24 cellular contexts compared by ENCODE assay signal in the genomic region with DNA sequence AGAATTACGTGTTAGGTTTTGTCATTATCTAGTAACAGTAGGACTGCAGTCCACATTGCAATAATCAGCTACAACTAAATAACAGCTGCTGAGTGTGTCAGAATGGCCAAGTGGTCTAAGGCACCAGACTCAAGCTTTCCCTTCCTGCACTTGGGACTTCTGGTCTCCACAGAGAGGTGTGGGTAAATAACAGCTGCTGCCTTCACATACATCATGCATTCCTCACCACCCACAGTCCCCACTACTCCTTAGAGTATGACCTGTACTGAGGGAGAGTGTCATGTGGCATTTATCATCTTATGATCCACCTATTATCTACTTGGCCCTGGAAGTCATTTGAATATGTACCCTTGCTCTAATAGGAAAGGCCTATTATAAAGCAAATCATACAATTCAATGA. TPM values are rescaled to one million over a fixed set of nuclear protein-coding genes. Genes with fewer than 3 reads are reported as not detected.
A peak's percentile ranks its signal among the peaks of the same experiment; 100 is the strongest.
DNase-seq lines count a peak whose midpoint lies in the region; ATAC-seq, FAIRE-seq and TF ChIP-seq lines count a peak whose summit lies in the region.
"Had no signal": no experiment of that assay in that cellular context is flagged by ENCODE, and none has a peak within 500 bp of the region (broad histone marks: within the 10 kb centered on the region; RNA-seq: fewer than 3 reads in every experiment).

No MANE protein-coding gene starts in this region.

- no peaks in the 10 kb centered on the region for H3K4me1 ChIP-seq in HepG2 (ENCODE audit: insufficient read depth, low read length)
- no peaks in the 10 kb centered on the region for H3K4me1 ChIP-seq in right lobe of liver
- H3K4me1 ChIP-seq in SJCRH30: peaks cover 27% of the 10 kb centered on the region
- peaks cover 6% of the 10 kb centered on the region for H3K4me1 ChIP-seq in foreskin keratinocyte
- H3K4me1 ChIP-seq in suprapubic skin: no peaks in the 10 kb centered on the region
- H3K4me1 ChIP-seq: ascending aorta, left ventricle myocardium inferior had no signal

- H3K9ac ChIP-seq in HepG2 (ENCODE audit: insufficient read depth, low read depth, low read length): no peak overlapping the region
- H3K9ac ChIP-seq: KMS-11 had no signal

- peak; percentile 41; the same call in 2 of the 3 replicates for ATAC-seq in HepG2
- no peak for ATAC-seq in right lobe of liver
- ATAC-seq in foreskin keratinocyte: peak; percentile 59
- ATAC-seq: activated CD4-positive, CD25-positive, alpha-beta regulatory T cell treated with anti-CD3 and anti-CD28 coated beads, Interleukin-2, amount 50 U/mL, for 24 hours; activated CD8-positive, alpha-beta T cell treated with anti-CD3 and anti-CD28 coated beads, Interleukin-2, amount 10 ng/mL, durations not matched to agents 7 days and 5 days; mucosa of descending colon had no signal

- CTCF ChIA-PET in HepG2 (lab: Yijun Ruan, JAX; ENCODE audit: low intra/inter-chr PET ratio, low total read pairs): no interaction called here

- H2AFZ ChIP-seq in HepG2 (ENCODE audit: low read length): no peak overlapping the region

- no peaks in the 10 kb centered on the region for H3K79me2 ChIP-seq in HepG2 (ENCODE audit: insufficient read depth, low read length)

- no peak overlapping the region for H3K4me2 ChIP-seq in HepG2 (ENCODE audit: low read depth, low read length)
- H3K4me2 ChIP-seq: KMS-11 had no signal

- H4K20me1 ChIP-seq in HepG2 (ENCODE audit: insufficient read depth, low read length): no peaks in the 10 kb centered on the region

- POLR2A ChIA-PET in HepG2 (lab: Yijun Ruan, JAX): no interaction called here

- TF ChIP-seq CTCF in HepG2 (CRISPR knock-in tag; IDR thresholded peaks at IDR 0.05): no peak
- no peak for TF ChIP-seq CTCF in right lobe of liver (IDR thresholded peaks at IDR 0.05)
- TF ChIP-seq CTCF in foreskin keratinocyte (conservative IDR thresholded peaks at IDR 0.05): no peak
- TF ChIP-seq CTCF in suprapubic skin (IDR thresholded peaks at IDR 0.05): no peak

- TF ChIP-seq POLR2A in HepG2 (IDR thresholded peaks at IDR 0.05; ENCODE audit: insufficient read depth in 1 of 2, low read depth in 2 of 2, low read length in 2 of 2) (no peak), right lobe of liver (IDR thresholded peaks at IDR 0.05) (no peak), suprapubic skin (IDR thresholded peaks at IDR 0.05) (no peak)

- H3K27ac ChIP-seq in HepG2 (ENCODE audit: extremely low read length, insufficient read depth, low read length) (no peak overlapping the region), right lobe of liver (no peak overlapping the region), SJCRH30 (peak overlapping the region; percentile 80), foreskin keratinocyte (no peak overlapping the region), suprapubic skin (no peak overlapping the region)
- H3K27ac ChIP-seq: ascending aorta, C4-2B, KMS-11, left ventricle myocardium inferior had no signal

- BruUV-seq in HepG2 (replicated peaks; lab: Mats Ljungman, UMichigan): no TSS peak

- H3K36me3 ChIP-seq in HepG2 (replicated peaks in 1 of 2; ENCODE audit: control insufficient read depth in 1 of 2, insufficient read depth in 2 of 2, low read length in 2 of 2) (no peaks in the 10 kb centered on the region), right lobe of liver (no peaks in the 10 kb centered on the region), SJCRH30 (no peaks in the 10 kb centered on the region), suprapubic skin (no peaks in the 10 kb centered on the region)
- H3K36me3 ChIP-seq: ascending aorta, left ventricle myocardium inferior had no signal

- FAIRE-seq in HepG2 (lab: Jason Lieb, UNC) (no peak), urothelium cell line (lab: Jason Lieb, UNC) (peak; percentile 46)

- intact Hi-C loops in HepG2 (cut with micrococcal nuclease; ENCODE audit: unreplicated experiment) (no loop called here), right lobe of liver (cut with DNase I) (no loop called here)

- peaks cover 0 to 2% of the 10 kb centered on the region in 2 experiments; a peak in 1 of 5 replicates for H3K27me3 ChIP-seq in HepG2 (ENCODE audit: control insufficient read depth in 1 of 2, insufficient read depth in 2 of 2, low read length in 2 of 2)
- H3K27me3 ChIP-seq in right lobe of liver: no peaks in the 10 kb centered on the region
- no peaks in the 10 kb centered on the region for H3K27me3 ChIP-seq in SJCRH30
- H3K27me3 ChIP-seq in foreskin keratinocyte: no peaks in the 10 kb centered on the region
- no peaks in the 10 kb centered on the region for H3K27me3 ChIP-seq in suprapubic skin
- H3K27me3 ChIP-seq: ascending aorta had no signal

- WGBS in HepG2 (ENCODE audit: low lambda C conversion rate): 58% methylated on average over 1 of the region's 1 CpG
- 70% methylated on average over 1 of the region's 1 CpG for WGBS in right lobe of liver (ENCODE audit: insufficient coverage, low coverage, low lambda C conversion rate, missing lambda C conversion rate)
- 100% methylated on average over 1 of the region's 1 CpG for WGBS in suprapubic skin

- DNase-seq in HepG2 (ENCODE audit: low spot score): no peak
- DNase-seq in right lobe of liver: no peak
- peak; percentile 90 to 94 for DNase-seq in SJCRH30
- peak in 1 of 2 donors; percentile 22 for DNase-seq in foreskin keratinocyte
- no peak for DNase-seq in urothelium cell line (ENCODE audit: low spot score)
- DNase-seq in suprapubic skin (ENCODE audit: low spot score in 2 of 2): no peak
- DNase-seq in stimulated activated naive CD4-positive, alpha-beta T cell (lab: John Stamatoyannopoulos, UW): no peak
- DNase-seq in stimulated activated CD4-positive, alpha-beta T cell treated with anti-CD3 and anti-CD28 coated beads, Interleukin-4, amount 100 ng/mL, for 1 hour: no peak
- DNase-seq: ACHN; activated CD8-positive, alpha-beta T cell treated with anti-CD3 and anti-CD28 coated beads, Interleukin-2, amount 10 ng/mL, durations not matched to agents 7 days and 5 days; activated T-cell treated with anti-CD3 and anti-CD28 coated beads, Interleukin-2, amount 50 U/mL, for 1 hour; H7; head of caudate nucleus; left ventricle myocardium inferior; mucosa of descending colon; NCI-H1930; NCI-H446; RPMI8226; stimulated activated CD8-positive, alpha-beta memory T cell treated with anti-CD3 and anti-CD28 coated beads, Interleukin-4, amount 100 ng/mL, for 48 hours; T-helper 9 cell had no signal

- H3K4me3 ChIP-seq in HepG2 (replicated peaks in 1 of 3; ENCODE audit: insufficient read depth in 1 of 3, low read depth in 2 of 3, low read length in 3 of 3): no peak overlapping the region
- H3K4me3 ChIP-seq in right lobe of liver: no peak overlapping the region
- H3K4me3 ChIP-seq in SJCRH30: no peak overlapping the region
- H3K4me3 ChIP-seq in suprapubic skin: no peak overlapping the region
- H3K4me3 ChIP-seq: ascending aorta, left ventricle myocardium inferior, mucosa of descending colon had no signal

- TF ChIP-seq EP300 in HepG2 (IDR thresholded peaks at IDR 0.05; ENCODE audit: low read depth in 2 of 2, low read length in 2 of 2) (no peak), HepG2 (CRISPR knock-in tag; IDR thresholded peaks at IDR 0.05; ENCODE audit: borderline replicate concordance) (no peak), suprapubic skin (IDR thresholded peaks at IDR 0.05) (no peak)

- in situ Hi-C loops in HepG2 (cut with HindIII; ENCODE audit: extremely low pct_ligation_motif_present, low pct_unique_long_range_greater_than_20kb): no loop called here

- no peak for TF ChIP-seq RAD21 in HepG2 (CRISPR knock-in tag; IDR thresholded peaks at IDR 0.05)

- H3K9me3 ChIP-seq in HepG2 (ENCODE audit: low read length) (no peaks in the 10 kb centered on the region), right lobe of liver (no peaks in the 10 kb centered on the region), SJCRH30 (replicated peaks) (no peaks in the 10 kb centered on the region), suprapubic skin (no peaks in the 10 kb centered on the region)
- H3K9me3 ChIP-seq: ascending aorta, left ventricle myocardium inferior, mucosa of descending colon had no signal

RNA-seq across cellular contexts. Expression of a gene that starts 22.2 kb away (rescaled TPM):
- 11.4 and 19.4 TPM in 2 replicates for total RNA-seq in HepG2 (2016; rRNA removed; fragmentation: Illumina TruSeq; extraction: Trizol)
- total RNA-seq in HepG2 (2016; cell fraction: cytosol; rRNA removed; fragmentation: Illumina TruSeq; extraction: Trizol; ENCODE audit: low read depth): 0.91 and 1.2 TPM in 2 replicates
- 10.6 and 18.6 TPM in 2 replicates for total RNA-seq in HepG2 (2016; cell fraction: insoluble cytoplasmic fraction; rRNA removed; fragmentation: Illumina TruSeq; extraction: Trizol)
- 6.8 and 7.8 TPM in 2 replicates for total RNA-seq in HepG2 (2016; cell fraction: membrane; rRNA removed; fragmentation: Illumina TruSeq; extraction: Trizol)
- 17.8 and 18.6 TPM in 2 replicates for total RNA-seq in HepG2 (2016; cell fraction: nucleus; rRNA removed; fragmentation: Illumina TruSeq; extraction: Trizol)
- 9.7 and 11.7 TPM in 2 replicates for polyA plus RNA-seq in HepG2 (2011; rRNA removed)
- polyA plus RNA-seq in HepG2 (2011; cell fraction: cytosol; rRNA removed): 7.1 and 7.5 TPM in 2 replicates
- 7.9 and 8.6 TPM in 2 replicates for polyA plus RNA-seq in HepG2 (2011; cell fraction: nucleus; rRNA removed)
- polyA plus RNA-seq in HepG2 (2012): 7.2 and 8.8 TPM in 2 replicates
- 0.79 and 1.1 TPM in 2 replicates for polyA plus RNA-seq in HepG2 (2016; cell fraction: cytosol; fragmentation: Illumina TruSeq; extraction: Trizol; ENCODE audit: low read depth)
- polyA plus RNA-seq in HepG2 (2016; cell fraction: insoluble cytoplasmic fraction; fragmentation: Illumina TruSeq; extraction: Trizol; ENCODE audit: low read depth): 19.4 and 19.5 TPM in 2 replicates
- 3.4 and 3.7 TPM in 2 replicates for polyA plus RNA-seq in HepG2 (2016; cell fraction: membrane; fragmentation: Illumina TruSeq; extraction: Trizol; ENCODE audit: low read depth)
- 16.4 and 17.0 TPM in 2 replicates for polyA plus RNA-seq in HepG2 (2016; cell fraction: nucleus; fragmentation: Illumina TruSeq; extraction: Trizol; ENCODE audit: insufficient read depth, low read depth)
- 24.1 and 69.6 TPM in 2 replicates for polyA minus RNA-seq in HepG2 (2011; rRNA and poly(A)+ RNA removed; ENCODE audit: low replicate concordance)
- 25.8 and 27.9 TPM in 2 replicates for polyA minus RNA-seq in HepG2 (2011; cell fraction: cytosol; rRNA and poly(A)+ RNA removed)
- 35.3 and 38.0 TPM in 2 replicates for polyA minus RNA-seq in HepG2 (2011; cell fraction: nucleus; rRNA and poly(A)+ RNA removed)
- total RNA-seq in right lobe of liver: 10 to 100 TPM in 3 of 6 experiments, 1 to 10 TPM in 3; 5.5 to 19.6 (median 10.8) TPM
- total RNA-seq in SJCRH30 (2014; rRNA removed; shearing (Covaris generic)): 6.9 and 7.1 TPM in 2 replicates
- 6.1 and 10.4 TPM in 2 replicates for total RNA-seq in foreskin keratinocyte
- 1.5 and 2.5 TPM in 2 replicates for polyA plus RNA-seq in foreskin keratinocyte
- total RNA-seq in suprapubic skin: 10 to 100 TPM; 11.3 to 13.5 (median 12.0) TPM

RNA-seq across cellular contexts. Expression of a gene that starts 54.4 kb away (rescaled TPM):
- total RNA-seq in HepG2 (2016; rRNA removed; fragmentation: Illumina TruSeq; extraction: Trizol) (11.4 and 20.4 TPM in 2 replicates), right lobe of liver (10 to 100 TPM in 3 of 6 experiments, 1 to 10 TPM in 3; 6.5 to 13.1 (median 11.2) TPM), foreskin keratinocyte (17.7 and 20.2 TPM in 2 replicates), suprapubic skin (10 to 100 TPM; 14.8 to 26.6 (median 18.6) TPM)
- total RNA-seq in HepG2 (2016; cell fraction: cytosol; rRNA removed; fragmentation: Illumina TruSeq; extraction: Trizol; ENCODE audit: low read depth): 1.7 and 1.8 TPM in 2 replicates
- 11.5 and 16.5 TPM in 2 replicates for total RNA-seq in HepG2 (2016; cell fraction: insoluble cytoplasmic fraction; rRNA removed; fragmentation: Illumina TruSeq; extraction: Trizol)
- 7.8 and 8.2 TPM in 2 replicates for total RNA-seq in HepG2 (2016; cell fraction: membrane; rRNA removed; fragmentation: Illumina TruSeq; extraction: Trizol)
- 15.1 and 17.9 TPM in 2 replicates for total RNA-seq in HepG2 (2016; cell fraction: nucleus; rRNA removed; fragmentation: Illumina TruSeq; extraction: Trizol)
- polyA plus RNA-seq in HepG2 (2011; rRNA removed) (4.6 and 5.7 TPM in 2 replicates), foreskin keratinocyte (2.8 and 3.2 TPM in 2 replicates)
- polyA plus RNA-seq in HepG2 (2011; cell fraction: cytosol; rRNA removed): 1.9 and 3.7 TPM in 2 replicates
- 4.1 and 4.3 TPM in 2 replicates for polyA plus RNA-seq in HepG2 (2011; cell fraction: nucleus; rRNA removed)
- 10.5 and 14.0 TPM in 2 replicates for polyA plus RNA-seq in HepG2 (2012)
- polyA plus RNA-seq in HepG2 (2016; cell fraction: cytosol; fragmentation: Illumina TruSeq; extraction: Trizol; ENCODE audit: low read depth): 0.44 and 0.45 TPM in 2 replicates
- 8.7 and 11.5 TPM in 2 replicates for polyA plus RNA-seq in HepG2 (2016; cell fraction: insoluble cytoplasmic fraction; fragmentation: Illumina TruSeq; extraction: Trizol; ENCODE audit: low read depth)
- 2.3 and 2.4 TPM in 2 replicates for polyA plus RNA-seq in HepG2 (2016; cell fraction: membrane; fragmentation: Illumina TruSeq; extraction: Trizol; ENCODE audit: low read depth)
- polyA plus RNA-seq in HepG2 (2016; cell fraction: nucleus; fragmentation: Illumina TruSeq; extraction: Trizol; ENCODE audit: insufficient read depth, low read depth): 9.7 and 10.7 TPM in 2 replicates
- 4.0 and 7.4 TPM in 2 replicates for polyA minus RNA-seq in HepG2 (2011; rRNA and poly(A)+ RNA removed; ENCODE audit: low replicate concordance)
- polyA minus RNA-seq in HepG2 (2011; cell fraction: cytosol; rRNA and poly(A)+ RNA removed): 10.3 and 13.2 TPM in 2 replicates
- polyA minus RNA-seq in HepG2 (2011; cell fraction: nucleus; rRNA and poly(A)+ RNA removed): 36.6 and 37.7 TPM in 2 replicates
- total RNA-seq in SJCRH30 (2014; rRNA removed; shearing (Covaris generic)): 12.1 and 14.4 TPM in 2 replicates

Comparison
In these comparisons a context has a peak if more than half of its experiments do, and no peak if none do; other contexts are left out.
1. ATAC-seq: peak in HepG2 (single experiment) and foreskin keratinocyte (single experiment); none in right lobe of liver (0 of 4).
2. DNase-seq: peak in SJCRH30 (2 of 2); none in HepG2 (single experiment), right lobe of liver (0 of 3), urothelium cell line (single experiment), suprapubic skin (0 of 2), stimulated activated naive CD4-positive, alpha-beta T cell (0 of 6) and stimulated activated CD4-positive, alpha-beta T cell treated with anti-CD3 and anti-CD28 coated beads, Interleukin-4, amount 100 ng/mL, for 1 hour (single experiment).